ENCODE assay signal across 8 cellular contexts in genomic region chr5:178860615-178861014, GRCh38. TPM values are rescaled to one million over a fixed set of nuclear protein-coding genes. Genes with fewer than 3 reads are reported as not detected.
DNase-seq lines count a peak whose midpoint lies in the region; ATAC-seq, FAIRE-seq and TF ChIP-seq lines count a peak whose summit lies in the region.
"Not testable (repeated sequence)": the region's sequence is repeated elsewhere in the genome, so short reads cannot be mapped to it uniquely, and the experiment has no call there.

No MANE protein-coding gene starts in this region.

- H3K9ac ChIP-seq in liver (ENCODE audit: low read depth in 1 of 2, low read length in 2 of 2), result peak overlapping the region in 1 of 2 donors; percentile 64

- H3K27me3 Mint-ChIP-seq in CD4-positive, alpha-beta memory T cell; brain: not testable (repeated sequence)

- H3K36me3 ChIP-seq in CD4-positive, alpha-beta memory T cell (ENCODE audit: insufficient read depth, low read length); pancreas; thyroid gland: not testable (repeated sequence)
- H3K36me3 ChIP-seq in HEK293 (ENCODE audit: control insufficient read depth in 2 of 2, insufficient read depth in 1 of 2, low read length in 2 of 2) (peaks cover 10 to 40% of the 10 kb centered on the region in 2 experiments), Peyer's patch (peaks cover 0 to 19% (median 0%) of the 10 kb centered on the region in 3 donors), liver (ENCODE audit: control insufficient read depth in 4 of 4, insufficient read depth in 3 of 4, low read depth in 1 of 4, low read length in 3 of 4) (peaks cover 2 to 21% (median 12%) of the 10 kb centered on the region in 4 donors)

- not testable (repeated sequence) for H3K9me3 Mint-ChIP-seq in CD4-positive, alpha-beta memory T cell; brain

- 4% methylated on average over 14 of the region's 31 CpGs for WGBS in liver
- WGBS in pancreas, 2 donors, result 0 to 3% methylated on average over 3 to 14 of the region's 31 CpGs
- WGBS in thyroid gland, 2 donors, result no CpG with 5 or more reads among the region's 31 CpGs

- CTCF ChIA-PET in CD4-positive, alpha-beta memory T cell (lab: Charles Lee; ENCODE audit: partially characterized antibody); HEK293 (lab: Yijun Ruan, JAX): not testable (repeated sequence)

- not testable (repeated sequence) for TF ChIP-seq CTCF in HEK293 (tag by site-specific recombination; IDR thresholded peaks at IDR 0.05); Peyer's patch (IDR thresholded peaks at IDR 0.05); brain (conservative IDR thresholded peaks at IDR 0.05); fibroblast of mammary gland (conservative IDR thresholded peaks at IDR 0.05; ENCODE audit: control insufficient read depth, insufficient read depth, low read depth, low read length); liver (IDR thresholded peaks at IDR 0.05; ENCODE audit: low read depth, low read length, missing input control); pancreas (IDR thresholded peaks at IDR 0.05); thyroid gland (IDR thresholded peaks at IDR 0.05)

- intact Hi-C loops in CD4-positive, alpha-beta memory T cell (cut with micrococcal nuclease); pancreas (cut with DNase I); thyroid gland (cut with DNase I): not testable (repeated sequence)

- H3K9me3 ChIP-seq in CD4-positive, alpha-beta memory T cell (ENCODE audit: control insufficient read depth in 1 of 2, low read length in 2 of 2); HEK293 (ENCODE audit: control insufficient read depth, insufficient read depth, low read depth, low read length); Peyer's patch; liver (ENCODE audit: control insufficient read depth in 4 of 4, low read length in 3 of 4); pancreas; thyroid gland: not testable (repeated sequence)

- TF ChIP-seq POLR2A in Peyer's patch (IDR thresholded peaks at IDR 0.05); thyroid gland (IDR thresholded peaks at IDR 0.05): not testable (repeated sequence)

- FAIRE-seq in pancreas (lab: Jason Lieb, UNC), result not testable (repeated sequence)

- not testable (repeated sequence) for H3K27ac Mint-ChIP-seq in CD4-positive, alpha-beta memory T cell
- peak overlapping the region in 1 of 5 experiments; percentile 61 for H3K27ac Mint-ChIP-seq in brain

- H3K4me1 ChIP-seq in CD4-positive, alpha-beta memory T cell (ENCODE audit: insufficient read depth, low read length), result peaks cover 22% of the 10 kb centered on the region
- H3K4me1 ChIP-seq in HEK293 (ENCODE audit: control insufficient read depth, insufficient read depth, low read length); Peyer's patch; liver (ENCODE audit: control insufficient read depth in 4 of 4, insufficient read depth in 4 of 4, low read length in 3 of 4); pancreas; thyroid gland: not testable (repeated sequence)

- not testable (repeated sequence) for DNase-seq in CD4-positive, alpha-beta memory T cell; Peyer's patch; fibroblast of mammary gland (ENCODE audit: low read depth); pancreas; thyroid gland

- peaks cover 19 to 33% (median 25%) of the 10 kb centered on the region in 4 donors for H3K4me1 Mint-ChIP-seq in CD4-positive, alpha-beta memory T cell
- H3K4me1 Mint-ChIP-seq in brain, result peaks cover 35% of the 10 kb centered on the region

- peak overlapping the region in 1 of 2 donors; percentile 66 for H3K4me3 ChIP-seq in CD4-positive, alpha-beta memory T cell (ENCODE audit: low read length in 2 of 2)
- H3K4me3 ChIP-seq in HEK293 (ENCODE audit: low read depth, low read length), result peak overlapping the region; percentile 70
- peak overlapping the region; percentile 78 to 99 (median 93) for H3K4me3 ChIP-seq in Peyer's patch
- peak overlapping the region; percentile 61 for H3K4me3 ChIP-seq in fibroblast of mammary gland (ENCODE audit: control insufficient read depth, low read depth, low read length)
- peak overlapping the region in 2 of 3 donors; percentile 84 to 85 for H3K4me3 ChIP-seq in liver (ENCODE audit: low read depth in 1 of 3, low read length in 3 of 3)
- H3K4me3 ChIP-seq in pancreas, result peak overlapping the region; percentile 70 to 95 (median 81)
- peak overlapping the region in 2 of 3 donors; percentile 59 to 98 for H3K4me3 ChIP-seq in thyroid gland (replicated peaks in 1 of 3)

- not testable (repeated sequence) for H3K4me3 Mint-ChIP-seq in CD4-positive, alpha-beta memory T cell
- peak overlapping the region; percentile 70 to 90 (median 83) for H3K4me3 Mint-ChIP-seq in brain

- not testable (repeated sequence) for H3K27me3 ChIP-seq in CD4-positive, alpha-beta memory T cell (ENCODE audit: insufficient read depth, low read length); Peyer's patch; liver (ENCODE audit: control insufficient read depth in 4 of 4, insufficient read depth in 4 of 4, low read length in 3 of 4); pancreas; thyroid gland

- TF ChIP-seq RAD21 in liver (IDR thresholded peaks at IDR 0.05), result not testable (repeated sequence)

- peak overlapping the region; percentile 40 for H3K27ac ChIP-seq in CD4-positive, alpha-beta memory T cell (ENCODE audit: low read depth, low read length)
- H3K27ac ChIP-seq in HEK293 (ENCODE audit: extremely low read depth, low read depth, low read length), result peak overlapping the region; percentile 81; the same call in 1 of the 2 replicates
- peak overlapping the region in 2 of 4 donors; percentile 70 to 88 for H3K27ac ChIP-seq in Peyer's patch
- H3K27ac ChIP-seq in liver (ENCODE audit: low read depth in 1 of 2, low read length in 2 of 2), result peak overlapping the region in 1 of 2 donors; percentile 83
- H3K27ac ChIP-seq in pancreas, result not testable (repeated sequence)
- H3K27ac ChIP-seq in thyroid gland, result peak overlapping the region in 1 of 3 donors; percentile 80

- POLR2A ChIA-PET in CD4-positive, alpha-beta memory T cell (lab: Charles Lee; ENCODE audit: partially characterized antibody); HEK293 (lab: Yijun Ruan, JAX): not testable (repeated sequence)

- ATAC-seq in pancreas, result peak; percentile 10 to 38 (median 29)

- H3K36me3 Mint-ChIP-seq in CD4-positive, alpha-beta memory T cell, result peaks cover 25 to 29% of the 10 kb centered on the region in 2 donors
- peaks cover 44% of the 10 kb centered on the region for H3K36me3 Mint-ChIP-seq in brain

RNA-seq across cellular contexts. Expression of gene ZNF354B, which starts 0.9 kb away (rescaled TPM):
- 10 to 100 TPM; 31.3 to 32.4 TPM for total RNA-seq in CD4-positive, alpha-beta memory T cell
- 1 to 10 TPM; 3.1 to 5.1 TPM for polyA plus RNA-seq in CD4-positive, alpha-beta memory T cell
- 10 to 100 TPM; 10.5 to 38.0 (median 28.4) TPM for total RNA-seq in Peyer's patch
- 0.58 TPM for polyA plus RNA-seq in brain (ENCODE audit: insufficient read depth, low read depth, low replicate concordance)
- 1 to 10 TPM; 3.6 to 8.3 TPM for total RNA-seq in liver
- polyA plus RNA-seq in liver, result 1 to 10 TPM; 1.9 to 4.3 TPM
- total RNA-seq in pancreas, result 10 to 100 TPM in 1 of 6 donors, 1 to 10 TPM in 5; 4.4 to 11.8 (median 7.5) TPM
- polyA plus RNA-seq in pancreas, result 10 to 100 TPM; 11.8 to 15.7 TPM
- total RNA-seq in thyroid gland, result 10 to 100 TPM; 17.9 to 34.8 (median 31.4) TPM

RNA-seq across cellular contexts. Expression of gene ZFP2, which starts 35.1 kb away (rescaled TPM):
- 1 to 10 TPM; 2.2 to 2.4 TPM for total RNA-seq in CD4-positive, alpha-beta memory T cell
- polyA plus RNA-seq in CD4-positive, alpha-beta memory T cell, result under 1 TPM in 1 of 2 donors, not detected in 1; 0.42 TPM
- 1 to 10 TPM in 1 of 4 donors, under 1 TPM in 2, not detected in 1; 0.70 to 7.4 (median 0.80) TPM for total RNA-seq in Peyer's patch
- polyA plus RNA-seq in brain (ENCODE audit: insufficient read depth, low read depth, low replicate concordance), result 0.95 TPM
- under 1 TPM; 0.50 to 0.56 TPM for total RNA-seq in liver
- polyA plus RNA-seq in liver, result under 1 TPM; 0.22 to 0.47 TPM
- total RNA-seq in pancreas, result 1 to 10 TPM in 4 of 6 donors, under 1 TPM in 2; 0.51 to 2.5 (median 1.1) TPM
- polyA plus RNA-seq in pancreas, result 1 to 10 TPM; 1.6 to 3.2 TPM
- 1 to 10 TPM; 2.7 to 9.0 (median 4.9) TPM for total RNA-seq in thyroid gland
